Comparison of ENCODE assay signal across 8 cellular contexts in genomic region chr2:46062637-46063412, GRCh38.
DNase-seq lines count a peak whose midpoint lies in the region; ATAC-seq and TF ChIP-seq lines count a peak whose summit lies in the region.

No MANE protein-coding gene starts in this region.

- DNase-seq in NCI-H187 (lab: John Stamatoyannopoulos, UW) (peak; percentile 37 to 46), T-helper 9 cell (peak; percentile 55), ascending aorta (ENCODE audit: low spot score in 2 of 2) (peak; percentile 12 to 93), hippocampal formation (lab: John Stamatoyannopoulos, UW) (peak; percentile 21 to 46), skeletal muscle cell (ENCODE audit: low read depth) (peak; percentile 64)

- no peaks in the 10 kb centered on the region for H3K9me3 ChIP-seq in ascending aorta

- intact Hi-C loops in ascending aorta (cut with DNase I), result loop anchor here (1.0 to 5.0 kb wide), 4 partner anchors 51 to 398 kb away; no protein-coding TSS in a partner anchor

- no peak overlapping the region for H3K4me3 ChIP-seq in ascending aorta
- H3K4me3 ChIP-seq in skeletal muscle cell (ENCODE audit: low read depth, low read length), result no peak overlapping the region

- no peaks in the 10 kb centered on the region for H3K27me3 ChIP-seq in ascending aorta

- TF ChIP-seq CTCF in GM12874 (IDR thresholded peaks at IDR 0.05; ENCODE audit: insufficient read depth, low read depth, low read length), result peak; percentile 77
- TF ChIP-seq CTCF in ascending aorta (IDR thresholded peaks at IDR 0.05), result peak; percentile 83 to 94 (median 88)

- ATAC-seq in GM18909 (IDR thresholded peaks at IDR 0.05; ENCODE audit: poor library complexity, unreplicated experiment), result no peak
- no peak for ATAC-seq in GM21825 (IDR thresholded peaks at IDR 0.05; ENCODE audit: unreplicated experiment)

- no peaks in the 10 kb centered on the region for H3K36me3 ChIP-seq in ascending aorta

- peaks cover 3 to 4% of the 10 kb centered on the region in 2 donors for H3K4me1 ChIP-seq in ascending aorta

- H3K27ac ChIP-seq in ascending aorta, result no peak overlapping the region
